Comparison of ENCODE assay signal across 17 cellular contexts in the genomic region with DNA sequence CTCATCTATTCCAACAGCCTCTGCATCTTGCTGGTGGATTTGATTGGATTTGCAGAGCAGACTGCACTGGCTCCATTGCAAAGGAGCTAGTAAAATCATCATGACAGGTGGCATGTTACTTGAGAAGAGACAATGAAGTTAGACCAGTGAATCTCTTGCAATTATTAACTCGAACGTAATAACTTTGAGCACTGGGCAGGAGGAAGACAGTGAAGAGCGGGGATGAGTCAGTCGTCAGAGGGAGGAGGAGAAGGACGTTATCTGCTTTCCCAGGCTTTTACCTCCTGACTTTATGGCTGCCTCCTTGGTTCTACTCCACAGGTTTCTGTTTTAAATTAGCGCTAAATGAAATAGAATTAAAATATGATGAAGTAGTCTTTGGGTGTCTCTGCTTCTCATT.
A peak's percentile ranks its signal among the peaks of the same experiment; 100 is the strongest.
DNase-seq lines count a peak whose midpoint lies in the region; ATAC-seq and TF ChIP-seq lines count a peak whose summit lies in the region.
"Had no signal": no experiment of that assay in that cellular context is flagged by ENCODE, and none has a peak within 500 bp of the region (broad histone marks: within the 10 kb centered on the region; RNA-seq: fewer than 3 reads in every experiment).

No MANE protein-coding gene starts in this region.

- H4K20me1 ChIP-seq in hepatocyte (ENCODE audit: insufficient read depth, poor library complexity, severe bottlenecking) = no peaks in the 10 kb centered on the region

- H3K4me1 ChIP-seq in hepatocyte (ENCODE audit: insufficient read depth) (no peaks in the 10 kb centered on the region), spleen (no peaks in the 10 kb centered on the region), upper lobe of left lung (no peaks in the 10 kb centered on the region)
- H3K4me1 ChIP-seq: HAP-1, SJCRH30 had no signal

- TF ChIP-seq POLR2A in spleen (IDR thresholded peaks at IDR 0.05) = no peak
- no peak for TF ChIP-seq POLR2A in upper lobe of left lung (IDR thresholded peaks at IDR 0.05)

- no peaks in the 10 kb centered on the region for H3K36me3 ChIP-seq in hepatocyte (replicated peaks; ENCODE audit: insufficient read depth, low read depth)
- H3K36me3 ChIP-seq in spleen = no peaks in the 10 kb centered on the region
- H3K36me3 ChIP-seq in upper lobe of left lung = no peaks in the 10 kb centered on the region
- H3K36me3 ChIP-seq: HAP-1, SJCRH30 had no signal

- DNase-seq in NCI-H2171 (lab: John Stamatoyannopoulos, UW) (peak; percentile 10), SK-N-DZ (ENCODE audit: low spot score) (peak; percentile 40), hepatocyte (ENCODE audit: low spot score) (peak; percentile 23), spleen (no peak), upper lobe of left lung (no peak)
- DNase-seq in stimulated activated naive CD8-positive, alpha-beta T cell treated with anti-CD3 and anti-CD28 coated beads, Interleukin-15, amount 100 ng/mL, for 72 hours = no peak
- DNase-seq: GF-D8, GM23248, NCI-H1092 treated with DMSO at 0.1 percent for 48 hours, NCI-H1694, NCI-H2081 treated with DMSO at 0.1 percent for 48 hours, NCI-H510A, PC-9, SJCRH30 had no signal

- H3K27ac ChIP-seq in hepatocyte = no peak overlapping the region
- H3K27ac ChIP-seq in spleen = no peak overlapping the region
- no peak overlapping the region for H3K27ac ChIP-seq in upper lobe of left lung
- H3K27ac ChIP-seq: GM23248, PC-9, SJCRH30 had no signal

- H3K4me1 Mint-ChIP-seq in stimulated activated naive CD8-positive, alpha-beta T cell treated with anti-CD3 and anti-CD28 coated beads, Interleukin-15, amount 100 ng/mL, for 72 hours = no peaks in the 10 kb centered on the region
- H3K4me1 Mint-ChIP-seq: CD14-positive monocyte had no signal

- intact Hi-C loops in spleen (cut with DNase I; ENCODE audit: low total_unique reads) = no loop called here

- TF ChIP-seq CTCF in hepatocyte (IDR thresholded peaks at IDR 0.05; ENCODE audit: poor library complexity) = no peak
- no peak for TF ChIP-seq CTCF in spleen (IDR thresholded peaks at IDR 0.05 in 8 of 11, conservative IDR thresholded peaks at IDR 0.05 in 3 of 11)
- no peak for TF ChIP-seq CTCF in upper lobe of left lung (IDR thresholded peaks at IDR 0.05)

- no peaks in the 10 kb centered on the region for H3K79me2 ChIP-seq in hepatocyte

- ATAC-seq in HG02973 (IDR thresholded peaks at IDR 0.05; ENCODE audit: unreplicated experiment) (no peak), upper lobe of left lung (ENCODE audit: low FRiP score in 2 of 2) (no peak)
- no peak for ATAC-seq in stimulated activated naive CD8-positive, alpha-beta T cell treated with anti-CD3 and anti-CD28 coated beads, Interleukin-15, amount 100 ng/mL, for 72 hours

- peaks cover 38% of the 10 kb centered on the region for H3K27me3 Mint-ChIP-seq in stimulated activated naive CD8-positive, alpha-beta T cell treated with anti-CD3 and anti-CD28 coated beads, Interleukin-15, amount 100 ng/mL, for 72 hours

- no peak overlapping the region for H3K27ac Mint-ChIP-seq in stimulated activated naive CD8-positive, alpha-beta T cell treated with anti-CD3 and anti-CD28 coated beads, Interleukin-15, amount 100 ng/mL, for 72 hours
- H3K27ac Mint-ChIP-seq: CD14-positive monocyte had no signal

- TF ChIP-seq EP300 in upper lobe of left lung (IDR thresholded peaks at IDR 0.05) = no peak

- H3K27me3 ChIP-seq in hepatocyte = no peaks in the 10 kb centered on the region
- H3K27me3 ChIP-seq in spleen (replicated peaks in 1 of 7) = no peaks in the 10 kb centered on the region
- H3K27me3 ChIP-seq in upper lobe of left lung = no peaks in the 10 kb centered on the region
- H3K27me3 ChIP-seq: SJCRH30 had no signal

- H3K9me3 ChIP-seq in hepatocyte (ENCODE audit: low read depth) (no peaks in the 10 kb centered on the region), spleen (peaks cover 0 to 18% (median 0%) of the 10 kb centered on the region in 8 donors), upper lobe of left lung (no peaks in the 10 kb centered on the region)
- H3K9me3 ChIP-seq: HAP-1, SJCRH30 had no signal

- H3K4me3 ChIP-seq in hepatocyte (no peak overlapping the region), spleen (no peak overlapping the region), upper lobe of left lung (no peak overlapping the region)
- H3K4me3 ChIP-seq: GM23248, HAP-1, PC-9, SJCRH30 had no signal

- H3K4me2 ChIP-seq in hepatocyte = no peak overlapping the region
- H3K4me2 ChIP-seq: PC-9 had no signal

- WGBS in hepatocyte (ENCODE audit: low lambda C conversion rate, missing lambda C conversion rate) = 50% methylated on average over 6 of the region's 6 CpGs
- 80 to 93% (median 90%) methylated on average over 6 of the region's 6 CpGs for WGBS in spleen, 5 donors
- 87 to 90% methylated on average over 6 of the region's 6 CpGs for WGBS in upper lobe of left lung, 2 donors

- no peaks in the 10 kb centered on the region for H3K9me3 Mint-ChIP-seq in stimulated activated naive CD8-positive, alpha-beta T cell treated with anti-CD3 and anti-CD28 coated beads, Interleukin-15, amount 100 ng/mL, for 72 hours

- H2AFZ ChIP-seq in hepatocyte = no peak overlapping the region
- H2AFZ ChIP-seq: GM23248, PC-9 had no signal

- no peaks in the 10 kb centered on the region for H3K9me2 ChIP-seq in hepatocyte (replicated peaks; ENCODE audit: insufficient read depth)

- H3K4me3 Mint-ChIP-seq in stimulated activated naive CD8-positive, alpha-beta T cell treated with anti-CD3 and anti-CD28 coated beads, Interleukin-15, amount 100 ng/mL, for 72 hours = no peak overlapping the region
- H3K4me3 Mint-ChIP-seq: CD14-positive monocyte had no signal

Comparison
In these comparisons a context has a peak if more than half of its experiments do, and no peak if none do; other contexts are left out.
1. DNase-seq: peak in NCI-H2171 (single experiment), SK-N-DZ (single experiment) and hepatocyte (single experiment); none in spleen (single experiment), stimulated activated naive CD8-positive, alpha-beta T cell treated with anti-CD3 and anti-CD28 coated beads, Interleukin-15, amount 100 ng/mL, for 72 hours (0 of 2) and upper lobe of left lung (0 of 2).